ENCODE assay signal across 17 cellular contexts in genomic region chr16:72783716-72784320, GRCh38.
DNase-seq lines count a peak whose midpoint lies in the region; ATAC-seq and TF ChIP-seq lines count a peak whose summit lies in the region.
"Had no signal": no experiment of that assay in that cellular context is flagged by ENCODE, and none has a peak within 500 bp of the region (broad histone marks: within the 10 kb centered on the region; RNA-seq: fewer than 3 reads in every experiment).

No MANE protein-coding gene starts in this region.

- peak overlapping the region; percentile 44 for H3K4me2 ChIP-seq in osteoblast (ENCODE audit: insufficient read depth, low read length)

- no peak for ATAC-seq in GM21360 (IDR thresholded peaks at IDR 0.05; ENCODE audit: unreplicated experiment)
- ATAC-seq: sciatic nerve had no signal

- H2AFZ ChIP-seq in osteoblast (ENCODE audit: low read length): no peak overlapping the region

- 88% methylated on average over 4 of the region's 4 CpGs for WGBS in esophagus muscularis mucosa

- TF ChIP-seq CTCF in LNCaP clone FGC (IDR thresholded peaks at IDR 0.05; ENCODE audit: control insufficient read depth, extremely low read depth, insufficient read depth) (no peak), esophagus muscularis mucosa (IDR thresholded peaks at IDR 0.05) (no peak), osteoblast (IDR thresholded peaks at IDR 0.05; ENCODE audit: extremely low read depth, low read depth, low read length) (no peak)

- no peaks in the 10 kb centered on the region for H4K20me1 ChIP-seq in osteoblast (ENCODE audit: insufficient read depth, low read length)
- H4K20me1 ChIP-seq: BLaER1 treated with 17β-estradiol and CSF1 and Interleukin-3, amounts not matched to agents 10 nM and 100 nM had no signal

- TF ChIP-seq POLR2A in esophagus muscularis mucosa (IDR thresholded peaks at IDR 0.05; ENCODE audit: low read depth): no peak

- TF ChIP-seq EP300 in esophagus muscularis mucosa (IDR thresholded peaks at IDR 0.05): no peak

- H3K4me3 ChIP-seq in LNCaP clone FGC (ENCODE audit: low read depth, low read length): no peak overlapping the region
- no peak overlapping the region for H3K4me3 ChIP-seq in esophagus muscularis mucosa
- no peak overlapping the region for H3K4me3 ChIP-seq in osteoblast (ENCODE audit: insufficient read depth, low read length)
- H3K4me3 ChIP-seq: BLaER1 treated with 17β-estradiol and CSF1 and Interleukin-3, amounts not matched to agents 10 nM and 100 nM had no signal

- H3K36me3 ChIP-seq in esophagus muscularis mucosa (peaks cover 0 to 7% (median 4%) of the 10 kb centered on the region in 4 donors), osteoblast (ENCODE audit: insufficient read depth, low read length) (no peaks in the 10 kb centered on the region)

- no peaks in the 10 kb centered on the region for H3K9me3 ChIP-seq in esophagus muscularis mucosa
- no peaks in the 10 kb centered on the region for H3K9me3 ChIP-seq in osteoblast (ENCODE audit: low read depth, low read length)
- H3K9me3 ChIP-seq: BLaER1 treated with 17β-estradiol and CSF1 and Interleukin-3, amounts not matched to agents 10 nM and 100 nM had no signal

- intact Hi-C loops in esophagus muscularis mucosa (cut with DNase I): no loop called here

- DNase-seq in ELR (ENCODE audit: low read depth) (peak; percentile 33), LNCaP clone FGC (ENCODE audit: low read depth) (peak; percentile 38), esophagus muscularis mucosa (ENCODE audit: extremely low spot score) (peak; percentile 10), osteoblast (ENCODE audit: insufficient read length, low spot score, missing footprints) (peak; percentile 58), globus pallidus (ENCODE audit: low spot score) (no peak), HT-29 (ENCODE audit: low spot score) (no peak), T-helper 1 cell (no peak)
- DNase-seq: activated CD4-positive, CD25-positive, alpha-beta regulatory T cell; activated T-cell treated with anti-CD3 and anti-CD28 coated beads, Interleukin-2, amount 50 U/mL, for 1 hour; effector CD8-positive, alpha-beta T cell; GDM1; naive B cell; NCI-H1417 treated with DMSO at 0.1 percent for 48 hours; NCI-H510A treated with DMSO at 0.1 percent for 48 hours had no signal

- H3K27ac ChIP-seq in esophagus muscularis mucosa (replicated peaks in 1 of 4) (no peak overlapping the region), osteoblast (ENCODE audit: low read depth, low read length) (peak overlapping the region; percentile 10)
- H3K27ac ChIP-seq: BLaER1 treated with 17β-estradiol and CSF1 and Interleukin-3, amounts not matched to agents 10 nM and 100 nM had no signal

- peaks cover 26% of the 10 kb centered on the region for H3K79me2 ChIP-seq in osteoblast (ENCODE audit: insufficient read depth, low read length)

- H3K27me3 ChIP-seq in esophagus muscularis mucosa: no peaks in the 10 kb centered on the region
- no peaks in the 10 kb centered on the region for H3K27me3 ChIP-seq in osteoblast (ENCODE audit: insufficient read depth, low read length)
- H3K27me3 ChIP-seq: BLaER1 treated with 17β-estradiol and CSF1 and Interleukin-3, amounts not matched to agents 10 nM and 100 nM had no signal

- H3K4me1 ChIP-seq in esophagus muscularis mucosa (peaks cover 0 to 19% (median 16%) of the 10 kb centered on the region in 4 donors), osteoblast (ENCODE audit: insufficient read depth, low read length) (peaks cover 30% of the 10 kb centered on the region)

Comparison
In these comparisons a context has a peak if more than half of its experiments do, and no peak if none do; other contexts are left out.
1. DNase-seq: peak in ELR (single experiment), LNCaP clone FGC (single experiment), esophagus muscularis mucosa (single experiment) and osteoblast (single experiment); none in globus pallidus (single experiment), HT-29 (single experiment) and T-helper 1 cell (0 of 5).